Comparison of ENCODE assay signal across 19 cellular contexts in genomic region chr11:107593941-107594340, GRCh38.
"Had no signal": no experiment of that assay in that cellular context is flagged by ENCODE, and none has a peak within 500 bp of the region (broad histone marks: within the 10 kb centered on the region; RNA-seq: fewer than 3 reads in every experiment).

No MANE protein-coding gene starts in this region.

- ATAC-seq: activated T-helper 17 cell treated with anti-CD3 and anti-CD28 coated beads, Interleukin-2, amount 50 U/mL, for 72 hours; gastrocnemius medialis; heart left ventricle; left lobe of liver had no signal

- H3K27me3 ChIP-seq: gastrocnemius medialis had no signal

- H3K9me3 ChIP-seq: breast epithelium, gastrocnemius medialis, heart left ventricle, neutrophil, tibial nerve had no signal

- H3K4me1 ChIP-seq: breast epithelium had no signal

- H3K4me3 Mint-ChIP-seq: activated T-helper 17 cell treated with anti-CD3 and anti-CD28 coated beads, Interleukin-2, amount 50 U/mL, for 72 hours had no signal

- H3K36me3 ChIP-seq: breast epithelium, gastrocnemius medialis, heart left ventricle, neutrophil, tibial nerve had no signal

- H3K9me3 Mint-ChIP-seq: activated T-helper 17 cell treated with anti-CD3 and anti-CD28 coated beads, Interleukin-2, amount 50 U/mL, for 72 hours had no signal

- H3K4me3 ChIP-seq: breast epithelium, gastrocnemius medialis, heart left ventricle, tibial nerve had no signal

- DNase-seq: activated CD4-positive, alpha-beta T cell treated with anti-CD3 and anti-CD28 coated beads for 1 hour; activated CD4-positive, alpha-beta T cell treated with anti-CD3 and anti-CD28 coated beads, Interleukin-2, amount 50 U/mL, for 4 hours; activated naive CD4-positive, alpha-beta T cell treated with Interleukin-2 at 50 U/mL for 16 hours; activated T-cell treated with anti-CD3 and anti-CD28 coated beads for 4 hours; dermis blood vessel endothelial cell; gastrocnemius medialis; heart left ventricle; mammary epithelial cell; stimulated activated CD4-positive, alpha-beta T cell treated with anti-CD3 and anti-CD28 coated beads, Interleukin-4, amount 100 ng/mL, for 1 hour; stimulated activated naive CD4-positive, alpha-beta T cell; substantia nigra; T1000 had no signal

- H3K27ac ChIP-seq: breast epithelium, epithelial cell of prostate, gastrocnemius medialis, heart left ventricle, neutrophil, tibial nerve had no signal

- H3K27ac Mint-ChIP-seq: activated T-helper 17 cell treated with anti-CD3 and anti-CD28 coated beads, Interleukin-2, amount 50 U/mL, for 72 hours had no signal

- FAIRE-seq: islet of Langerhans had no signal
